In genomic region chr20:58481541-58482021, GRCh38 we compare ENCODE assay signal across 8 cellular contexts. TPM values are rescaled to one million over a fixed set of nuclear protein-coding genes. Genes with fewer than 3 reads are reported as not detected.
DNase-seq lines count a peak whose midpoint lies in the region; ATAC-seq and TF ChIP-seq lines count a peak whose summit lies in the region.
"Had no signal": no experiment of that assay in that cellular context is flagged by ENCODE, and none has a peak within 500 bp of the region (broad histone marks: within the 10 kb centered on the region; RNA-seq: fewer than 3 reads in every experiment).

No MANE protein-coding gene starts in this region.

- no peak overlapping the region for H3K27ac ChIP-seq in GM23338 (ENCODE audit: low read depth)
- H3K27ac ChIP-seq in RWPE1: no peak overlapping the region

- H2AFZ ChIP-seq in GM23338: peak overlapping the region; percentile 92; the same call in 1 of the 2 replicates

- DNase-seq in GM23338 (ENCODE audit: low spot score) (peak; percentile 91), RWPE1 (ENCODE audit: low spot score) (peak; percentile 71), astrocyte of the cerebellum (ENCODE audit: low read depth) (no peak), kidney epithelial cell (ENCODE audit: low read depth) (no peak), NCI-H524 treated with DMSO at 0.1 percent for 48 hours (lab: John Stamatoyannopoulos, UW) (no peak), NCI-H2196 treated with DMSO at 0.1 percent for 48 hours (lab: John Stamatoyannopoulos, UW; ENCODE audit: unreplicated experiment) (no peak)
- peak; percentile 26 to 53 (median 28) for DNase-seq in stimulated activated CD4-positive, alpha-beta T cell treated with anti-CD3 and anti-CD28 coated beads, TNF-alpha, amount 100 ng/mL, for 4 hours (ENCODE audit: low read depth in 3 of 3)

- peaks cover 41% of the 10 kb centered on the region for H3K9me3 Mint-ChIP-seq in GM23338

- H3K4me3 ChIP-seq in GM23338 (peak overlapping the region; percentile 15; the same call in 1 of the 2 replicates), astrocyte of the cerebellum (ENCODE audit: low read depth, low read length) (no peak overlapping the region), kidney epithelial cell (ENCODE audit: low read depth, low read length) (no peak overlapping the region)

- no peak overlapping the region for H3K27ac Mint-ChIP-seq in GM23338
- H3K27ac Mint-ChIP-seq: activated naive CD8-positive, alpha-beta T cell had no signal

- H3K27me3 ChIP-seq in GM23338 (ENCODE audit: insufficient read depth): no peaks in the 10 kb centered on the region
- H3K27me3 ChIP-seq in kidney epithelial cell (ENCODE audit: control insufficient read depth, insufficient read depth, low read length): no peaks in the 10 kb centered on the region

- peaks cover 4% of the 10 kb centered on the region; the same call in 2 of the 3 replicates for H3K4me1 Mint-ChIP-seq in GM23338

- H3F3A ChIP-seq in GM23338 (replicated peaks; ENCODE audit: low read depth): no peaks in the 10 kb centered on the region

- peak overlapping the region; percentile 16; the same call in 2 of the 3 replicates for H3K4me3 Mint-ChIP-seq in GM23338
- H3K4me3 Mint-ChIP-seq: activated naive CD8-positive, alpha-beta T cell had no signal

- CTCF ChIA-PET in RWPE1 (lab: Yijun Ruan, JAX): interaction anchor here (0.5 to 1.5 kb wide), 8 partner anchors 25 to 1225 kb away, joined by 3 to 7 read pairs (median 3); partner anchors contain the start of gene STX16

- H3K36me3 ChIP-seq in GM23338 (ENCODE audit: insufficient read depth): peaks cover 9% of the 10 kb centered on the region; the same call in 1 of the 2 replicates
- no peaks in the 10 kb centered on the region for H3K36me3 ChIP-seq in kidney epithelial cell (ENCODE audit: control insufficient read depth, insufficient read depth, low read length)

- peaks cover 7% of the 10 kb centered on the region; the same call in 1 of the 2 replicates for H3K4me1 ChIP-seq in GM23338 (ENCODE audit: insufficient read depth)

- TF ChIP-seq CTCF in GM23338 (conservative IDR thresholded peaks at IDR 0.05; ENCODE audit: low read depth in 2 of 2) (peak; percentile 79 to 88), RWPE1 (conservative IDR thresholded peaks at IDR 0.05; ENCODE audit: low read depth) (peak; percentile 13; the same call in 1 of the 2 replicates), astrocyte of the cerebellum (IDR thresholded peaks at IDR 0.05; ENCODE audit: low read depth, low read length, missing control alignments) (peak; percentile 38), kidney epithelial cell (IDR thresholded peaks at IDR 0.05; ENCODE audit: insufficient read depth, low read length, poor library complexity, severe bottlenecking) (peak; percentile 62)

- H3K9me2 ChIP-seq in GM23338 (ENCODE audit: insufficient read depth): no peaks in the 10 kb centered on the region; the same call in 1 of the 2 replicates

- peaks cover 5% of the 10 kb centered on the region for H3K27me3 Mint-ChIP-seq in GM23338 (ENCODE audit: insufficient read depth, low read depth, poor library complexity)

- peak overlapping the region; percentile 41; the same call in 1 of the 2 replicates for H3K4me2 ChIP-seq in GM23338

- in situ Hi-C loops in astrocyte of the cerebellum (cut with HindIII; ENCODE audit: low sequenced_read_pairs): no loop called here

- ATAC-seq in GM23338: peak; percentile 98

- POLR2A ChIA-PET in RWPE1 (lab: Yijun Ruan, JAX; ENCODE audit: low non-redundant PET): interaction anchor here (0.6 kb wide), 1 partner anchor 169 kb away, joined by 4 read pairs; the partner anchor contains the start of gene STX16

- no peaks in the 10 kb centered on the region for H4K20me1 ChIP-seq in GM23338 (replicated peaks; ENCODE audit: insufficient read depth)

- H3K79me2 ChIP-seq in GM23338 (replicated peaks; ENCODE audit: insufficient read depth): no peaks in the 10 kb centered on the region

- H3K36me3 Mint-ChIP-seq in GM23338 (ENCODE audit: low read depth): peaks cover 28% of the 10 kb centered on the region

TF ChIP-seq in GM23338, 12 proteins besides CTCF, POLR2A, EP300 and RAD21 (continues in another document):
- TF ChIP-seq ZNF331 (CRISPR knock-in tag; IDR thresholded peaks at IDR 0.05; ENCODE audit: low read depth) (no peak), EZH2 (IDR thresholded peaks at IDR 0.05; ENCODE audit: low read depth, unreplicated experiment) (no peak), JUNB (IDR thresholded peaks at IDR 0.05; ENCODE audit: unreplicated experiment) (no peak), POLR2AphosphoS5 (IDR thresholded peaks at IDR 0.05; ENCODE audit: low read depth) (no peak), STAT1 (IDR thresholded peaks at IDR 0.05; ENCODE audit: unreplicated experiment) (no peak), NANOG (IDR thresholded peaks at IDR 0.05; ENCODE audit: borderline replicate concordance) (no peak), REST (IDR thresholded peaks at IDR 0.05; ENCODE audit: unreplicated experiment) (no peak)
- TF ChIP-seq, protein P1, sequence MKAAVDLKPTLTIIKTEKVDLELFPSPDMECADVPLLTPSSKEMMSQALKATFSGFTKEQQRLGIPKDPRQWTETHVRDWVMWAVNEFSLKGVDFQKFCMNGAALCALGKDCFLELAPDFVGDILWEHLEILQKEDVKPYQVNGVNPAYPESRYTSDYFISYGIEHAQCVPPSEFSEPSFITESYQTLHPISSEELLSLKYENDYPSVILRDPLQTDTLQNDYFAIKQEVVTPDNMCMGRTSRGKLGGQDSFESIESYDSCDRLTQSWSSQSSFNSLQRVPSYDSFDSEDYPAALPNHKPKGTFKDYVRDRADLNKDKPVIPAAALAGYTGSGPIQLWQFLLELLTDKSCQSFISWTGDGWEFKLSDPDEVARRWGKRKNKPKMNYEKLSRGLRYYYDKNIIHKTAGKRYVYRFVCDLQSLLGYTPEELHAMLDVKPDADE (IDR thresholded peaks at IDR 0.05): no peak

RNA-seq across cellular contexts. Expression of gene APCDD1L, which starts 33.6 kb away (rescaled TPM):
- 4.6 and 10.9 TPM in 2 replicates for total RNA-seq in GM23338 (2014; rRNA removed; shearing (Covaris generic))
- 1.3 and 1.8 TPM in 2 replicates for polyA plus RNA-seq in GM23338 (2016; fragmentation: Nextera tagmentation; extraction: Ambion mirVana)
- 5.1 and 5.9 TPM in 2 replicates for total RNA-seq in kidney epithelial cell

Comparison
In these comparisons a context has a peak if more than half of its experiments do, and no peak if none do; other contexts are left out.
1. DNase-seq: peak in GM23338 (single experiment), RWPE1 (single experiment) and stimulated activated CD4-positive, alpha-beta T cell treated with anti-CD3 and anti-CD28 coated beads, TNF-alpha, amount 100 ng/mL, for 4 hours (3 of 3); none in astrocyte of the cerebellum (single experiment), kidney epithelial cell (single experiment), NCI-H524 treated with DMSO at 0.1 percent for 48 hours (single experiment) and NCI-H2196 treated with DMSO at 0.1 percent for 48 hours (single experiment).
2. CTCF ChIP-seq: peak in every context shown above with its lines; median percentile 84 in GM23338; 62 in kidney epithelial cell; 38 in astrocyte of the cerebellum; 13 in RWPE1.